28 cellular contexts compared by ENCODE assay signal in the genomic region with DNA sequence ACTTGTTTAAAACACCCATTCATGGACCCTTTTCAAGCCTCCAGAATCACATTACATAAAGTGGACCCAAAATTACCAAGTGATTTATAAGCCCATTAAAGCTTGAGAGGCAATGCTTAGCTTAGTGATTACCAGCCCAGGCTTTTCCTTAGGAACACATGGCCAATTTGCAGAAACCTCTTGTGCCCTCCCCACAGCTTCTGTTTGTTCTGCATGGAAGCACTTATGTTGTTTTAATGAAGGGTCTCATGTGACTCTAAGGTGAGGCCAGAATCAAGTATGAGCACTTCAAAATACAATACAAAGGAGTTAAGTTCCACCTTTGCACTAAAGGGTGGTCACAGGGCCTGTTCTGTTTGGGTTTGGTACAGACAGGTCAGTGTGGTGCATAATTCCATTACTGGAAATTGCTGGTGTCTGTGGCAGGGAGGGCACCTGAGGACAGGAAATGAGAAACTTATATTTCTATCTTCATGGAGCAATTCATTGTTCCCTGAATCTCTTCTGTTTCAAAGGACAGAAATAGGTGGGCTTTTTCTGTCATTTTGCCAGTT.
A peak's percentile ranks its signal among the peaks of the same experiment; 100 is the strongest.
DNase-seq lines count a peak whose midpoint lies in the region; ATAC-seq and TF ChIP-seq lines count a peak whose summit lies in the region.
"Had no signal": no experiment of that assay in that cellular context is flagged by ENCODE, and none has a peak within 500 bp of the region (broad histone marks: within the 10 kb centered on the region; RNA-seq: fewer than 3 reads in every experiment).

No MANE protein-coding gene starts in this region.

- no peak overlapping the region for H3K4me3 Mint-ChIP-seq in nephron progenitor cell
- H3K4me3 Mint-ChIP-seq: activated CD8-positive, alpha-beta T cell treated with anti-CD3 and anti-CD28 coated beads for 36 hours; activated T-helper 1 cell treated with anti-CD3 and anti-CD28 coated beads, Interleukin-12 subunit alpha, Interleukin-12 subunit beta, Interleukin-2, Interleukin-4 antibody, amounts not matched to agents 30 ng/mL and 10 ng/mL and 1 ng/mL, durations not matched to agents 14 hours and 24 hours and 36 hours; IgD-negative memory B cell; stimulated activated naive CD8-positive, alpha-beta T cell treated with anti-CD3 and anti-CD28 coated beads, Interleukin-15, Interleukin-2, amounts not matched to agents 100 ng/mL and 50 ng/mL, for 24 hours; T-helper 17 cell had no signal

- peaks cover 86% of the 10 kb centered on the region for H3K36me3 Mint-ChIP-seq in nephron progenitor cell (ENCODE audit: low read depth)

- DNase-seq in NCI-H1092 (lab: John Stamatoyannopoulos, UW) (peak; percentile 67), NCI-H1417 (lab: John Stamatoyannopoulos, UW) (peak; percentile 59 to 94 (median 82)), NCI-H69 (lab: John Stamatoyannopoulos, UW) (peak; percentile 97), nephron progenitor cell (no peak), kidney tubule cell (ENCODE audit: low spot score) (no peak), cortex of kidney (lab: John Stamatoyannopoulos, UW) (no peak), pons (ENCODE audit: low spot score) (no peak)
- DNase-seq: activated CD8-positive, alpha-beta memory T cell treated with anti-CD3 and anti-CD28 coated beads, Interleukin-2, amount 50 U/mL, for 48 hours; activated CD8-positive, alpha-beta T cell treated with anti-CD3 and anti-CD28 coated beads for 36 hours; activated naive CD4-positive, alpha-beta T cell treated with Interleukin-2 at 50 U/mL for 16 hours; erythroblast; GDM1; left ventricle myocardium superior; mesendoderm; NCI-H1048; NCI-H446; posterior cingulate gyrus; right lobe of liver; spleen; stimulated activated CD4-positive, alpha-beta T cell treated with anti-CD3 and anti-CD28 coated beads, Interleukin-2, amount 100 ng/mL, for 24 hours; T-helper 17 cell; testis had no signal

- H3K9me3 Mint-ChIP-seq in nephron progenitor cell = peaks cover 51% of the 10 kb centered on the region

- TF ChIP-seq CTCF in nephron progenitor cell (IDR thresholded peaks at IDR 0.05) = no peak

- ATAC-seq in GM18520 (IDR thresholded peaks at IDR 0.05; ENCODE audit: unreplicated experiment) = no peak
- ATAC-seq: activated CD8-positive, alpha-beta T cell treated with anti-CD3 and anti-CD28 coated beads for 36 hours; left ventricle myocardium superior; right lobe of liver; Right ventricle myocardium inferior; SK-N-SH treated with all-trans-retinoic acid at 6 μM for 48 hours; T-helper 17 cell had no signal

- peak overlapping the region; percentile 67 for H3K27ac Mint-ChIP-seq in nephron progenitor cell
- H3K27ac Mint-ChIP-seq: activated CD8-positive, alpha-beta T cell treated with anti-CD3 and anti-CD28 coated beads for 36 hours; activated T-helper 1 cell treated with anti-CD3 and anti-CD28 coated beads, Interleukin-12 subunit alpha, Interleukin-12 subunit beta, Interleukin-2, Interleukin-4 antibody, amounts not matched to agents 30 ng/mL and 10 ng/mL and 1 ng/mL, durations not matched to agents 14 hours and 24 hours and 36 hours; IgD-negative memory B cell; stimulated activated naive CD8-positive, alpha-beta T cell treated with anti-CD3 and anti-CD28 coated beads, Interleukin-15, Interleukin-2, amounts not matched to agents 100 ng/mL and 50 ng/mL, for 24 hours; T-helper 17 cell had no signal

- H3K27me3 Mint-ChIP-seq in nephron progenitor cell (ENCODE audit: low read depth, poor library complexity) = no peaks in the 10 kb centered on the region
- H3K27me3 Mint-ChIP-seq: activated CD8-positive, alpha-beta T cell treated with anti-CD3 and anti-CD28 coated beads for 36 hours; IgD-negative memory B cell; stimulated activated naive CD8-positive, alpha-beta T cell treated with anti-CD3 and anti-CD28 coated beads, Interleukin-15, Interleukin-2, amounts not matched to agents 100 ng/mL and 50 ng/mL, for 24 hours; T-helper 17 cell had no signal

- peaks cover 8% of the 10 kb centered on the region for H3K4me1 Mint-ChIP-seq in nephron progenitor cell
- H3K4me1 Mint-ChIP-seq: T-helper 17 cell had no signal

Comparison
In these comparisons a context has a peak if more than half of its experiments do, and no peak if none do; other contexts are left out.
1. DNase-seq: peak in NCI-H1092 (single experiment), NCI-H1417 (3 of 3) and NCI-H69 (single experiment); none in nephron progenitor cell (single experiment), kidney tubule cell (single experiment), cortex of kidney (single experiment) and pons (single experiment).